8 cellular contexts compared by ENCODE assay signal in genomic region chr16:67278773-67279295, GRCh38. TPM values are rescaled to one million over a fixed set of nuclear protein-coding genes. Genes with fewer than 3 reads are reported as not detected.
DNase-seq lines count a peak whose midpoint lies in the region; ATAC-seq and TF ChIP-seq lines count a peak whose summit lies in the region.

No MANE protein-coding gene starts in this region.

- H3K36me3 ChIP-seq in A673 (ENCODE audit: insufficient read depth, low read length, poor library complexity, severe bottlenecking) (no peaks in the 10 kb centered on the region), Panc1 (ENCODE audit: control insufficient read depth, insufficient read depth, low read length) (no peaks in the 10 kb centered on the region; the same call in 1 of the 2 replicates)

- no peaks in the 10 kb centered on the region for H3K4me1 ChIP-seq in A673 (ENCODE audit: insufficient read depth, low read length, poor library complexity, severe bottlenecking)
- H3K4me1 ChIP-seq in Panc1 (ENCODE audit: control insufficient read depth, insufficient read depth, low read length) = peaks cover 6% of the 10 kb centered on the region; the same call in 1 of the 2 replicates

- peaks cover 21% of the 10 kb centered on the region for H3K36me3 Mint-ChIP-seq in activated naive CD8-positive, alpha-beta T cell treated with anti-CD3 and anti-CD28 coated beads, Interleukin-2, amount 50 U/mL, for 24 hours (ENCODE audit: low read depth)

- H3K4me1 Mint-ChIP-seq in activated naive CD8-positive, alpha-beta T cell treated with anti-CD3 and anti-CD28 coated beads, Interleukin-2, amount 50 U/mL, for 24 hours = peaks cover 24% of the 10 kb centered on the region

- DNase-seq in A673 (ENCODE audit: low spot score) (no peak), Panc1 (ENCODE audit: low read depth, low spot score) (no peak), hepatic stellate cell (ENCODE audit: low spot score) (peak; percentile 58), C1 segment of cervical spinal cord (lab: John Stamatoyannopoulos, UW) (no peak)
- DNase-seq in activated naive CD8-positive, alpha-beta T cell treated with anti-CD3 and anti-CD28 coated beads, Interleukin-2, amount 50 U/mL, for 24 hours = peak; percentile 65
- peak; percentile 74 for DNase-seq in stimulated activated CD4-positive, alpha-beta T cell treated with anti-CD3 and anti-CD28 coated beads, Interleukin-15, amount 100 ng/mL, for 24 hours

- peak overlapping the region; percentile 86 for H3K4me3 Mint-ChIP-seq in activated naive CD8-positive, alpha-beta T cell treated with anti-CD3 and anti-CD28 coated beads, Interleukin-2, amount 50 U/mL, for 24 hours

- CTCF ChIA-PET in A673 (lab: Charles Lee) = interaction anchor here (0.5 to 1.8 kb wide), 2 partner anchors 121 to 153 kb away, joined by 4 to 6 read pairs; no protein-coding TSS in a partner anchor
- CTCF ChIA-PET in Panc1 (lab: Charles Lee) = interaction anchor here (0.6 kb wide), 1 partner anchor 20 kb away, joined by 4 read pairs; no protein-coding TSS in a partner anchor

- H3K4me3 ChIP-seq in A673 (ENCODE audit: low read depth, low read length, poor library complexity, severe bottlenecking) = peak overlapping the region; percentile 69
- peak overlapping the region; percentile 43 to 62 for H3K4me3 ChIP-seq in Panc1 (ENCODE audit: low read depth in 2 of 2, low read length in 2 of 2)

- no peaks in the 10 kb centered on the region for H3K9me3 ChIP-seq in A673 (ENCODE audit: low read depth, low read length, poor library complexity, severe bottlenecking)
- no peaks in the 10 kb centered on the region for H3K9me3 ChIP-seq in Panc1 (ENCODE audit: control insufficient read depth, insufficient read depth, low read depth, low read length)

- in situ Hi-C loops in Panc1 (cut with HindIII; ENCODE audit: low pct_unique_long_range_greater_than_20kb, low sequenced_read_pairs) = no loop called here

- H3K27me3 Mint-ChIP-seq in activated naive CD8-positive, alpha-beta T cell treated with anti-CD3 and anti-CD28 coated beads, Interleukin-2, amount 50 U/mL, for 24 hours = no peaks in the 10 kb centered on the region

- H3K9me3 Mint-ChIP-seq in activated naive CD8-positive, alpha-beta T cell treated with anti-CD3 and anti-CD28 coated beads, Interleukin-2, amount 50 U/mL, for 24 hours = no peaks in the 10 kb centered on the region

- no TSS peak for BruUV-seq in A673 (replicated peaks; lab: Mats Ljungman, UMichigan)
- no TSS peak for BruUV-seq in Panc1 (replicated peaks; lab: Mats Ljungman, UMichigan)

- ATAC-seq in HG02884 (IDR thresholded peaks at IDR 0.05; ENCODE audit: unreplicated experiment) = peak; percentile 20
- ATAC-seq in Panc1 = peak; percentile 47
- peak; percentile 68 for ATAC-seq in activated naive CD8-positive, alpha-beta T cell treated with anti-CD3 and anti-CD28 coated beads, Interleukin-2, amount 50 U/mL, for 24 hours

- H3K27ac ChIP-seq in A673 (ENCODE audit: low read depth, low read length, poor library complexity, severe bottlenecking) (peak overlapping the region; percentile 80), Panc1 (ENCODE audit: low read length) (peak overlapping the region; percentile 44)

- H3K27me3 ChIP-seq in A673 (replicated peaks; ENCODE audit: insufficient read depth, low read depth, low read length, poor library complexity) = no peaks in the 10 kb centered on the region
- H3K27me3 ChIP-seq in Panc1 (ENCODE audit: control insufficient read depth, insufficient read depth, low read length) = no peaks in the 10 kb centered on the region

- peak; percentile 41; the same call in 1 of the 2 replicates for TF ChIP-seq CTCF in A673 (conservative IDR thresholded peaks at IDR 0.05; ENCODE audit: low read depth, low read length)
- peak; percentile 58 for TF ChIP-seq CTCF in GM12874 (IDR thresholded peaks at IDR 0.05; ENCODE audit: insufficient read depth, low read depth, low read length)
- TF ChIP-seq CTCF in Panc1 (IDR thresholded peaks at IDR 0.05) = no peak

- H3K27ac Mint-ChIP-seq in activated naive CD8-positive, alpha-beta T cell treated with anti-CD3 and anti-CD28 coated beads, Interleukin-2, amount 50 U/mL, for 24 hours = peak overlapping the region; percentile 90

- POLR2A ChIA-PET in A673 (lab: Charles Lee; ENCODE audit: low non-redundant PET) = no interaction called here
- POLR2A ChIA-PET in Panc1 (lab: Charles Lee) = no interaction called here

- intact Hi-C loops in A673 (cut with micrococcal nuclease; ENCODE audit: unreplicated experiment) = no loop called here
- intact Hi-C loops in Panc1 (cut with micrococcal nuclease; ENCODE audit: unreplicated experiment) = no loop called here

RNA-seq across cellular contexts. Expression of gene PLEKHG4, which starts 0.5 kb away (rescaled TPM):
- 5.8 and 8.9 TPM in 2 replicates for total RNA-seq in A673 (2021)
- total RNA-seq in Panc1 (2021; ENCODE audit: unreplicated experiment) = 6.7 TPM
- 4.3 TPM for polyA plus RNA-seq in Panc1 (2012; ENCODE audit: insufficient read length)

RNA-seq across cellular contexts. Expression of gene SLC9A5, which starts 30.1 kb away (rescaled TPM):
- total RNA-seq in A673 (2021) (2.4 and 3.6 TPM in 2 replicates), Panc1 (2021; ENCODE audit: unreplicated experiment) (1.7 TPM)
- polyA plus RNA-seq in Panc1 (2012; ENCODE audit: insufficient read length) = 2.3 TPM

RNA-seq across cellular contexts. Expression of gene FHOD1, which starts 31.6 kb away (rescaled TPM):
- total RNA-seq in A673 (2021) (94.9 and 96.4 TPM in 2 replicates), Panc1 (2021; ENCODE audit: unreplicated experiment) (9.3 TPM)
- polyA plus RNA-seq in Panc1 (2012; ENCODE audit: insufficient read length) = 13.4 TPM

RNA-seq across cellular contexts. Expression of gene KCTD19, which starts 47.7 kb away (rescaled TPM):
- total RNA-seq in A673 (2021) (0.32 TPM in 1 of 2 replicates, not detected in the other), Panc1 (2021; ENCODE audit: unreplicated experiment) (0.62 TPM)
- polyA plus RNA-seq in Panc1 (2012; ENCODE audit: insufficient read length) = 0.13 TPM

RNA-seq across cellular contexts. Expression of gene LRRC36, which starts 47.8 kb away (rescaled TPM):
- total RNA-seq in A673 (2021) = not detected in 2 replicates
- 0.54 TPM for total RNA-seq in Panc1 (2021; ENCODE audit: unreplicated experiment)
- polyA plus RNA-seq in Panc1 (2012; ENCODE audit: insufficient read length) = 0.55 TPM

Comparison
In these comparisons a context has a peak if more than half of its experiments do, and no peak if none do; other contexts are left out.
1. DNase-seq: peak in activated naive CD8-positive, alpha-beta T cell treated with anti-CD3 and anti-CD28 coated beads, Interleukin-2, amount 50 U/mL, for 24 hours (single experiment), hepatic stellate cell (single experiment) and stimulated activated CD4-positive, alpha-beta T cell treated with anti-CD3 and anti-CD28 coated beads, Interleukin-15, amount 100 ng/mL, for 24 hours (single experiment); none in A673 (single experiment), Panc1 (single experiment) and C1 segment of cervical spinal cord (0 of 14).
2. Peak in every context shown above with its lines, with median percentiles within 50 percentile points of each other: ATAC-seq.